In the genomic region with DNA sequence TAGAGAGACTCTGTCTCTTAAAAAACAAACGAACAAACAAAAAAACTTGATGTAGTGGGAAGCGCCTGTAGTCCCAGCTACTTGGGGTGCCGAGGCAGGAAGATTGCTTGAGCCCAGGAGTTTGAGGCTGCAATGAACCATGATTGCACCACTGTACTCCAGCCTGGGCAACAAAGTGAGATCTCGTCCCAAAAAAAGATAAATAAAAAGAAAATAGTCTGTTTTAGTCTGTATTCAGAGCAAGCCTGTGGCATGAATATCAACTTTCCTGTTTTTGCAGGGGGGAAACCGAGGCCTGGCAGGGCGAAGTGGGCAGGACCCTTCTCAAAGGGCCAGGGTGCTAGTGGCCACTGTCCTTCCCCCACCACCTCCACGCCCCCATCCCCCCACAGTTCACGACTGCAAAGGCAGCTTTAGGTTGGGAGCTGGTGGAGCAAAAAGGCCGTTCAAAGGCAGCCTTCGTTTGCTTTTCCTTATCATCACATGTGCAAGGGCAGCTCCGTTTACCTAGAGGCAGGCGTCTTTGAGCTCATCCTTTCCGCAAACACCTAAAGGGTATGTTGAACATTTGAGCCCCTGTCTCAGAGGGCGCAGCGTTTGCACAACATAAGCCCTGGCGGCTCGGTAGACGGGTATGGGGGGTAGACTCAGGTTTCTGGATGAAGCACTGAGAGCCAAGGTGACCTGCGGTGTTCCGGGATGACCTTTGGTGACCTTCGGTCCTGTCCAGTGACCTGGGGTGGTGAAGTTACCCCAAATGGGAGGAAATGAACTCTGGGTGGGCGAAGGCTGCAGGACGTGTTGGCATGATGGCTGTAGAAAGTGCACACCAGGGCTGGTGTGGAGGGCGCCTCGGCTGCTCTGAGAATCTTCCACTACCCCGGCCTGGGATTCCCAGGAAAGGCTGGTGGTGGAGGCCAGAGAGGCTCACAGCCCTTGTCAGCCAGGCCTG, we compare ENCODE assay signal across 1 cellular context.
A peak's percentile ranks its signal among the peaks of the same experiment; 100 is the strongest.
TF ChIP-seq lines count a peak whose summit lies in the region.

No MANE protein-coding gene starts in this region.

TF ChIP-seq in HepG2, 621 proteins besides CTCF, POLR2A, EP300 and RAD21 (continued from another document and continues in another):
- TF ChIP-seq, protein P1, sequence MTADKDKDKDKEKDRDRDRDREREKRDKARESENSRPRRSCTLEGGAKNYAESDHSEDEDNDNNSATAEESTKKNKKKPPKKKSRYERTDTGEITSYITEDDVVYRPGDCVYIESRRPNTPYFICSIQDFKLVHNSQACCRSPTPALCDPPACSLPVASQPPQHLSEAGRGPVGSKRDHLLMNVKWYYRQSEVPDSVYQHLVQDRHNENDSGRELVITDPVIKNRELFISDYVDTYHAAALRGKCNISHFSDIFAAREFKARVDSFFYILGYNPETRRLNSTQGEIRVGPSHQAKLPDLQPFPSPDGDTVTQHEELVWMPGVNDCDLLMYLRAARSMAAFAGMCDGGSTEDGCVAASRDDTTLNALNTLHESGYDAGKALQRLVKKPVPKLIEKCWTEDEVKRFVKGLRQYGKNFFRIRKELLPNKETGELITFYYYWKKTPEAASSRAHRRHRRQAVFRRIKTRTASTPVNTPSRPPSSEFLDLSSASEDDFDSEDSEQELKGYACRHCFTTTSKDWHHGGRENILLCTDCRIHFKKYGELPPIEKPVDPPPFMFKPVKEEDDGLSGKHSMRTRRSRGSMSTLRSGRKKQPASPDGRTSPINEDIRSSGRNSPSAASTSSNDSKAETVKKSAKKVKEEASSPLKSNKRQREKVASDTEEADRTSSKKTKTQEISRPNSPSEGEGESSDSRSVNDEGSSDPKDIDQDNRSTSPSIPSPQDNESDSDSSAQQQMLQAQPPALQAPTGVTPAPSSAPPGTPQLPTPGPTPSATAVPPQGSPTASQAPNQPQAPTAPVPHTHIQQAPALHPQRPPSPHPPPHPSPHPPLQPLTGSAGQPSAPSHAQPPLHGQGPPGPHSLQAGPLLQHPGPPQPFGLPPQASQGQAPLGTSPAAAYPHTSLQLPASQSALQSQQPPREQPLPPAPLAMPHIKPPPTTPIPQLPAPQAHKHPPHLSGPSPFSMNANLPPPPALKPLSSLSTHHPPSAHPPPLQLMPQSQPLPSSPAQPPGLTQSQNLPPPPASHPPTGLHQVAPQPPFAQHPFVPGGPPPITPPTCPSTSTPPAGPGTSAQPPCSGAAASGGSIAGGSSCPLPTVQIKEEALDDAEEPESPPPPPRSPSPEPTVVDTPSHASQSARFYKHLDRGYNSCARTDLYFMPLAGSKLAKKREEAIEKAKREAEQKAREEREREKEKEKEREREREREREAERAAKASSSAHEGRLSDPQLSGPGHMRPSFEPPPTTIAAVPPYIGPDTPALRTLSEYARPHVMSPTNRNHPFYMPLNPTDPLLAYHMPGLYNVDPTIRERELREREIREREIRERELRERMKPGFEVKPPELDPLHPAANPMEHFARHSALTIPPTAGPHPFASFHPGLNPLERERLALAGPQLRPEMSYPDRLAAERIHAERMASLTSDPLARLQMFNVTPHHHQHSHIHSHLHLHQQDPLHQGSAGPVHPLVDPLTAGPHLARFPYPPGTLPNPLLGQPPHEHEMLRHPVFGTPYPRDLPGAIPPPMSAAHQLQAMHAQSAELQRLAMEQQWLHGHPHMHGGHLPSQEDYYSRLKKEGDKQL (CRISPR knock-in tag; IDR thresholded peaks at IDR 0.05; ENCODE audit: low read depth) = peak; percentile 97
- TF ChIP-seq GATAD1 (CRISPR knock-in tag; IDR thresholded peaks at IDR 0.05) (peak; percentile 68), SALL2 (CRISPR knock-in tag; IDR thresholded peaks at IDR 0.05) (no peak; the same call in none of the 2 replicates), ZNF343 (CRISPR knock-in tag; IDR thresholded peaks at IDR 0.05) (peak; percentile 69), FOXK2 (IDR thresholded peaks at IDR 0.05) (no peak), ZIK1 (CRISPR knock-in tag; IDR thresholded peaks at IDR 0.05; ENCODE audit: borderline replicate concordance, low read depth) (no peak), ZSCAN29 (CRISPR knock-in tag; conservative IDR thresholded peaks at IDR 0.05) (peak; percentile 96), MTF1 (CRISPR knock-in tag; IDR thresholded peaks at IDR 0.05) (0 out of 2 replicates have a peak, but pooled peaks have one; percentile 31), ZNF7 (CRISPR knock-in tag; IDR thresholded peaks at IDR 0.05) (no peak), SRY (CRISPR knock-in tag; IDR thresholded peaks at IDR 0.05) (no peak; the same call in 1 of the 2 replicates), KDM1A (CRISPR knock-in tag; IDR thresholded peaks at IDR 0.05) (peak; percentile 83; the same call in 1 of the 2 replicates), MXI1 (IDR thresholded peaks at IDR 0.05; ENCODE audit: borderline replicate concordance, low read depth, low read length) (no peak; the same call in 2 of the 3 replicates), ZFAT (CRISPR knock-in tag; conservative IDR thresholded peaks at IDR 0.05) (no peak), SAP130 (CRISPR knock-in tag; IDR thresholded peaks at IDR 0.05; ENCODE audit: low read depth) (peak; percentile 81), FOXA1 (IDR thresholded peaks at IDR 0.05) (peak; percentile 59; the same call in 1 of the 2 replicates), FOXA1 (CRISPR knock-in tag; IDR thresholded peaks at IDR 0.05) (peak; percentile 99), HDAC2 (CRISPR knock-in tag; IDR thresholded peaks at IDR 0.05) (peak; percentile 99), ZNF558 (CRISPR knock-in tag; IDR thresholded peaks at IDR 0.05; ENCODE audit: borderline replicate concordance) (0 out of 2 replicates have a peak, but pooled peaks have one; percentile 44)
- TF ChIP-seq, protein P2, sequence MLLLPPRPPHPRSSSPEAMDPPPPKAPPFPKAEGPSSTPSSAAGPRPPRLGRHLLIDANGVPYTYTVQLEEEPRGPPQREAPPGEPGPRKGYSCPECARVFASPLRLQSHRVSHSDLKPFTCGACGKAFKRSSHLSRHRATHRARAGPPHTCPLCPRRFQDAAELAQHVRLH (CRISPR knock-in tag; IDR thresholded peaks at IDR 0.05; ENCODE audit: borderline replicate concordance, low read depth) = peak; percentile 79; the same call in 1 of the 2 replicates
- TF ChIP-seq, protein P3, sequence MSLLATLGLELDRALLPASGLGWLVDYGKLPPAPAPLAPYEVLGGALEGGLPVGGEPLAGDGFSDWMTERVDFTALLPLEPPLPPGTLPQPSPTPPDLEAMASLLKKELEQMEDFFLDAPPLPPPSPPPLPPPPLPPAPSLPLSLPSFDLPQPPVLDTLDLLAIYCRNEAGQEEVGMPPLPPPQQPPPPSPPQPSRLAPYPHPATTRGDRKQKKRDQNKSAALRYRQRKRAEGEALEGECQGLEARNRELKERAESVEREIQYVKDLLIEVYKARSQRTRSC (CRISPR knock-in tag; IDR thresholded peaks at IDR 0.05; ENCODE audit: low read depth) = peak; percentile 82; the same call in 1 of the 2 replicates
- TF ChIP-seq, protein P4, sequence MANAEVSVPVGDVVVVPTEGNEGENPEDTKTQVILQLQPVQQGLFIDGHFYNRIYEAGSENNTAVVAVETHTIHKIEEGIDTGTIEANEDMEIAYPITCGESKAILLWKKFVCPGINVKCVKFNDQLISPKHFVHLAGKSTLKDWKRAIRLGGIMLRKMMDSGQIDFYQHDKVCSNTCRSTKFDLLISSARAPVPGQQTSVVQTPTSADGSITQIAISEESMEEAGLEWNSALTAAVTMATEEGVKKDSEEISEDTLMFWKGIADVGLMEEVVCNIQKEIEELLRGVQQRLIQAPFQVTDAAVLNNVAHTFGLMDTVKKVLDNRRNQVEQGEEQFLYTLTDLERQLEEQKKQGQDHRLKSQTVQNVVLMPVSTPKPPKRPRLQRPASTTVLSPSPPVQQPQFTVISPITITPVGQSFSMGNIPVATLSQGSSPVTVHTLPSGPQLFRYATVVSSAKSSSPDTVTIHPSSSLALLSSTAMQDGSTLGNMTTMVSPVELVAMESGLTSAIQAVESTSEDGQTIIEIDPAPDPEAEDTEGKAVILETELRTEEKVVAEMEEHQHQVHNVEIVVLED (CRISPR knock-in tag; IDR thresholded peaks at IDR 0.05; ENCODE audit: borderline replicate concordance) = no peak
- TF ChIP-seq, protein P5, sequence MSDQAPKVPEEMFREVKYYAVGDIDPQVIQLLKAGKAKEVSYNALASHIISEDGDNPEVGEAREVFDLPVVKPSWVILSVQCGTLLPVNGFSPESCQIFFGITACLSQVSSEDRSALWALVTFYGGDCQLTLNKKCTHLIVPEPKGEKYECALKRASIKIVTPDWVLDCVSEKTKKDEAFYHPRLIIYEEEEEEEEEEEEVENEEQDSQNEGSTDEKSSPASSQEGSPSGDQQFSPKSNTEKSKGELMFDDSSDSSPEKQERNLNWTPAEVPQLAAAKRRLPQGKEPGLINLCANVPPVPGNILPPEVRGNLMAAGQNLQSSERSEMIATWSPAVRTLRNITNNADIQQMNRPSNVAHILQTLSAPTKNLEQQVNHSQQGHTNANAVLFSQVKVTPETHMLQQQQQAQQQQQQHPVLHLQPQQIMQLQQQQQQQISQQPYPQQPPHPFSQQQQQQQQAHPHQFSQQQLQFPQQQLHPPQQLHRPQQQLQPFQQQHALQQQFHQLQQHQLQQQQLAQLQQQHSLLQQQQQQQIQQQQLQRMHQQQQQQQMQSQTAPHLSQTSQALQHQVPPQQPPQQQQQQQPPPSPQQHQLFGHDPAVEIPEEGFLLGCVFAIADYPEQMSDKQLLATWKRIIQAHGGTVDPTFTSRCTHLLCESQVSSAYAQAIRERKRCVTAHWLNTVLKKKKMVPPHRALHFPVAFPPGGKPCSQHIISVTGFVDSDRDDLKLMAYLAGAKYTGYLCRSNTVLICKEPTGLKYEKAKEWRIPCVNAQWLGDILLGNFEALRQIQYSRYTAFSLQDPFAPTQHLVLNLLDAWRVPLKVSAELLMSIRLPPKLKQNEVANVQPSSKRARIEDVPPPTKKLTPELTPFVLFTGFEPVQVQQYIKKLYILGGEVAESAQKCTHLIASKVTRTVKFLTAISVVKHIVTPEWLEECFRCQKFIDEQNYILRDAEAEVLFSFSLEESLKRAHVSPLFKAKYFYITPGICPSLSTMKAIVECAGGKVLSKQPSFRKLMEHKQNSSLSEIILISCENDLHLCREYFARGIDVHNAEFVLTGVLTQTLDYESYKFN (CRISPR knock-in tag; conservative IDR thresholded peaks at IDR 0.05) = peak; percentile 98
- TF ChIP-seq, protein P6, sequence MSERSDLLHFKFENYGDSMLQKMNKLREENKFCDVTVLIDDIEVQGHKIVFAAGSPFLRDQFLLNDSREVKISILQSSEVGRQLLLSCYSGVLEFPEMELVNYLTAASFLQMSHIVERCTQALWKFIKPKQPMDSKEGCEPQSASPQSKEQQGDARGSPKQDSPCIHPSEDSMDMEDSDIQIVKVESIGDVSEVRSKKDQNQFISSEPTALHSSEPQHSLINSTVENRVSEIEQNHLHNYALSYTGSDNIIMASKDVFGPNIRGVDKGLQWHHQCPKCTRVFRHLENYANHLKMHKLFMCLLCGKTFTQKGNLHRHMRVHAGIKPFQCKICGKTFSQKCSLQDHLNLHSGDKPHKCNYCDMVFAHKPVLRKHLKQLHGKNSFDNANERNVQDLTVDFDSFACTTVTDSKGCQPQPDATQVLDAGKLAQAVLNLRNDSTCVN (CRISPR knock-in tag; IDR thresholded peaks at IDR 0.05; ENCODE audit: borderline replicate concordance) = peak; percentile 64; the same call in 1 of the 2 replicates
- TF ChIP-seq, protein P7, sequence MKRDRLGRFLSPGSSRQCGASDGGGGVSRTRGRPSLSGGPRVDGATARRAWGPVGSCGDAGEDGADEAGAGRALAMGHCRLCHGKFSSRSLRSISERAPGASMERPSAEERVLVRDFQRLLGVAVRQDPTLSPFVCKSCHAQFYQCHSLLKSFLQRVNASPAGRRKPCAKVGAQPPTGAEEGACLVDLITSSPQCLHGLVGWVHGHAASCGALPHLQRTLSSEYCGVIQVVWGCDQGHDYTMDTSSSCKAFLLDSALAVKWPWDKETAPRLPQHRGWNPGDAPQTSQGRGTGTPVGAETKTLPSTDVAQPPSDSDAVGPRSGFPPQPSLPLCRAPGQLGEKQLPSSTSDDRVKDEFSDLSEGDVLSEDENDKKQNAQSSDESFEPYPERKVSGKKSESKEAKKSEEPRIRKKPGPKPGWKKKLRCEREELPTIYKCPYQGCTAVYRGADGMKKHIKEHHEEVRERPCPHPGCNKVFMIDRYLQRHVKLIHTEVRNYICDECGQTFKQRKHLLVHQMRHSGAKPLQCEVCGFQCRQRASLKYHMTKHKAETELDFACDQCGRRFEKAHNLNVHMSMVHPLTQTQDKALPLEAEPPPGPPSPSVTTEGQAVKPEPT (CRISPR knock-in tag; IDR thresholded peaks at IDR 0.05; ENCODE audit: low read depth) = peak; percentile 80; the same call in 1 of the 2 replicates
- TF ChIP-seq, protein P8, sequence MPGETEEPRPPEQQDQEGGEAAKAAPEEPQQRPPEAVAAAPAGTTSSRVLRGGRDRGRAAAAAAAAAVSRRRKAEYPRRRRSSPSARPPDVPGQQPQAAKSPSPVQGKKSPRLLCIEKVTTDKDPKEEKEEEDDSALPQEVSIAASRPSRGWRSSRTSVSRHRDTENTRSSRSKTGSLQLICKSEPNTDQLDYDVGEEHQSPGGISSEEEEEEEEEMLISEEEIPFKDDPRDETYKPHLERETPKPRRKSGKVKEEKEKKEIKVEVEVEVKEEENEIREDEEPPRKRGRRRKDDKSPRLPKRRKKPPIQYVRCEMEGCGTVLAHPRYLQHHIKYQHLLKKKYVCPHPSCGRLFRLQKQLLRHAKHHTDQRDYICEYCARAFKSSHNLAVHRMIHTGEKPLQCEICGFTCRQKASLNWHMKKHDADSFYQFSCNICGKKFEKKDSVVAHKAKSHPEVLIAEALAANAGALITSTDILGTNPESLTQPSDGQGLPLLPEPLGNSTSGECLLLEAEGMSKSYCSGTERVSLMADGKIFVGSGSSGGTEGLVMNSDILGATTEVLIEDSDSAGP (CRISPR knock-in tag; IDR thresholded peaks at IDR 0.05; ENCODE audit: borderline replicate concordance) = peak; percentile 83; the same call in 1 of the 2 replicates
- TF ChIP-seq, protein P9, sequence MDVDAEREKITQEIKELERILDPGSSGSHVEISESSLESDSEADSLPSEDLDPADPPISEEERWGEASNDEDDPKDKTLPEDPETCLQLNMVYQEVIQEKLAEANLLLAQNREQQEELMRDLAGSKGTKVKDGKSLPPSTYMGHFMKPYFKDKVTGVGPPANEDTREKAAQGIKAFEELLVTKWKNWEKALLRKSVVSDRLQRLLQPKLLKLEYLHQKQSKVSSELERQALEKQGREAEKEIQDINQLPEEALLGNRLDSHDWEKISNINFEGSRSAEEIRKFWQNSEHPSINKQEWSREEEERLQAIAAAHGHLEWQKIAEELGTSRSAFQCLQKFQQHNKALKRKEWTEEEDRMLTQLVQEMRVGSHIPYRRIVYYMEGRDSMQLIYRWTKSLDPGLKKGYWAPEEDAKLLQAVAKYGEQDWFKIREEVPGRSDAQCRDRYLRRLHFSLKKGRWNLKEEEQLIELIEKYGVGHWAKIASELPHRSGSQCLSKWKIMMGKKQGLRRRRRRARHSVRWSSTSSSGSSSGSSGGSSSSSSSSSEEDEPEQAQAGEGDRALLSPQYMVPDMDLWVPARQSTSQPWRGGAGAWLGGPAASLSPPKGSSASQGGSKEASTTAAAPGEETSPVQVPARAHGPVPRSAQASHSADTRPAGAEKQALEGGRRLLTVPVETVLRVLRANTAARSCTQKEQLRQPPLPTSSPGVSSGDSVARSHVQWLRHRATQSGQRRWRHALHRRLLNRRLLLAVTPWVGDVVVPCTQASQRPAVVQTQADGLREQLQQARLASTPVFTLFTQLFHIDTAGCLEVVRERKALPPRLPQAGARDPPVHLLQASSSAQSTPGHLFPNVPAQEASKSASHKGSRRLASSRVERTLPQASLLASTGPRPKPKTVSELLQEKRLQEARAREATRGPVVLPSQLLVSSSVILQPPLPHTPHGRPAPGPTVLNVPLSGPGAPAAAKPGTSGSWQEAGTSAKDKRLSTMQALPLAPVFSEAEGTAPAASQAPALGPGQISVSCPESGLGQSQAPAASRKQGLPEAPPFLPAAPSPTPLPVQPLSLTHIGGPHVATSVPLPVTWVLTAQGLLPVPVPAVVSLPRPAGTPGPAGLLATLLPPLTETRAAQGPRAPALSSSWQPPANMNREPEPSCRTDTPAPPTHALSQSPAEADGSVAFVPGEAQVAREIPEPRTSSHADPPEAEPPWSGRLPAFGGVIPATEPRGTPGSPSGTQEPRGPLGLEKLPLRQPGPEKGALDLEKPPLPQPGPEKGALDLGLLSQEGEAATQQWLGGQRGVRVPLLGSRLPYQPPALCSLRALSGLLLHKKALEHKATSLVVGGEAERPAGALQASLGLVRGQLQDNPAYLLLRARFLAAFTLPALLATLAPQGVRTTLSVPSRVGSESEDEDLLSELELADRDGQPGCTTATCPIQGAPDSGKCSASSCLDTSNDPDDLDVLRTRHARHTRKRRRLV (CRISPR knock-in tag; IDR thresholded peaks at IDR 0.05) = peak; percentile 37; the same call in 1 of the 2 replicates
